ENCODE assay signal across 17 cellular contexts in genomic region chr12:119512772-119513497, GRCh38.
DNase-seq lines count a peak whose midpoint lies in the region; ATAC-seq and TF ChIP-seq lines count a peak whose summit lies in the region.
"Had no signal": no experiment of that assay in that cellular context is flagged by ENCODE, and none has a peak within 500 bp of the region (broad histone marks: within the 10 kb centered on the region; RNA-seq: fewer than 3 reads in every experiment).

No MANE protein-coding gene starts in this region.

- no peak overlapping the region for H3K4me3 ChIP-seq in adipocyte (ENCODE audit: low read length)
- H3K4me3 ChIP-seq in liver (ENCODE audit: low read depth in 1 of 3, low read length in 3 of 3) = no peak overlapping the region
- H3K4me3 ChIP-seq: colonic mucosa, smooth muscle cell had no signal

- H3K4me1 ChIP-seq in adipocyte (ENCODE audit: control insufficient read depth, insufficient read depth, low read length) = no peaks in the 10 kb centered on the region
- H3K4me1 ChIP-seq in liver (ENCODE audit: control insufficient read depth in 4 of 4, insufficient read depth in 4 of 4, low read length in 3 of 4) = no peaks in the 10 kb centered on the region
- H3K4me1 ChIP-seq: colonic mucosa had no signal

- H3K27ac ChIP-seq in liver (ENCODE audit: low read depth in 1 of 2, low read length in 2 of 2) = no peak overlapping the region
- H3K27ac ChIP-seq: colonic mucosa had no signal

- H3K9me3 ChIP-seq in adipocyte (ENCODE audit: control insufficient read depth, low read length) = no peaks in the 10 kb centered on the region
- H3K9me3 ChIP-seq in liver (ENCODE audit: control insufficient read depth in 4 of 4, low read length in 3 of 4) = no peaks in the 10 kb centered on the region
- H3K9me3 ChIP-seq: colonic mucosa had no signal

- no peak for TF ChIP-seq RAD21 in liver (IDR thresholded peaks at IDR 0.05)

- H3K27me3 ChIP-seq in adipocyte (replicated peaks; ENCODE audit: control insufficient read depth, insufficient read depth, low read length) (no peaks in the 10 kb centered on the region), liver (ENCODE audit: control insufficient read depth in 4 of 4, insufficient read depth in 4 of 4, low read length in 3 of 4) (peaks cover 0 to 3% (median 0%) of the 10 kb centered on the region in 4 donors)
- H3K27me3 ChIP-seq: colonic mucosa had no signal

- ATAC-seq in HG03175 (IDR thresholded peaks at IDR 0.05; ENCODE audit: unreplicated experiment) (no peak), HG03039 (IDR thresholded peaks at IDR 0.05; ENCODE audit: unreplicated experiment) (no peak), sciatic nerve (no peak)
- ATAC-seq: activated CD8-positive, alpha-beta T cell treated with anti-CD3 and anti-CD28 coated beads, Interleukin-2, amount 10 ng/mL, durations not matched to agents 7 days and 5 days; CD8-positive, alpha-beta T cell had no signal

- no peak for TF ChIP-seq CTCF in liver (IDR thresholded peaks at IDR 0.05; ENCODE audit: low read depth, low read length, missing input control)

- DNase-seq in EL (peak; percentile 6), HuH-7 (ENCODE audit: low spot score) (peak; percentile 7), adipocyte (ENCODE audit: low read depth) (peak; percentile 25), T1000 (lab: John Stamatoyannopoulos, UW) (no peak), sciatic nerve (ENCODE audit: low spot score) (no peak)
- DNase-seq: activated CD8-positive, alpha-beta T cell treated with anti-CD3 and anti-CD28 coated beads, Interleukin-2, amount 10 ng/mL, durations not matched to agents 7 days and 5 days; activated naive CD4-positive, alpha-beta T cell treated with anti-CD3 and anti-CD28 coated beads, Interleukin-2, amount 50 U/mL, for 16 hours; CD8-positive, alpha-beta T cell; colonic mucosa; foreskin melanocyte; GOT3; NCI-H1417; T-helper 1 cell had no signal

- no peak overlapping the region for H3K9ac ChIP-seq in adipocyte (ENCODE audit: low read length)
- H3K9ac ChIP-seq in liver (ENCODE audit: low read depth in 1 of 2, low read length in 2 of 2) = no peak overlapping the region

- H3K36me3 ChIP-seq in adipocyte (ENCODE audit: control insufficient read depth, insufficient read depth, low read length, severe bottlenecking) = no peaks in the 10 kb centered on the region
- H3K36me3 ChIP-seq in liver (ENCODE audit: control insufficient read depth in 4 of 4, insufficient read depth in 3 of 4, low read depth in 1 of 4, low read length in 3 of 4) = no peaks in the 10 kb centered on the region
- H3K36me3 ChIP-seq: colonic mucosa had no signal

- 37% methylated on average over 8 of the region's 8 CpGs for WGBS in liver

- intact Hi-C loops in sciatic nerve (cut with DNase I) = no loop called here

TF ChIP-seq in liver, 16 proteins besides CTCF, POLR2A, EP300 and RAD21:
- TF ChIP-seq REST (IDR thresholded peaks at IDR 0.05) (peak; percentile 99), RXRA (IDR thresholded peaks at IDR 0.05) (no peak), NR2F2 (IDR thresholded peaks at IDR 0.05) (no peak), MAX (IDR thresholded peaks at IDR 0.05) (no peak)

Comparison
In these comparisons a context has a peak if more than half of its experiments do, and no peak if none do; other contexts are left out.
1. DNase-seq: peak in EL (single experiment), HuH-7 (single experiment) and adipocyte (single experiment); none in T1000 (single experiment) and sciatic nerve (single experiment).